8 cellular contexts compared by ENCODE assay signal in genomic region chr1:155125946-155126493, GRCh38. TPM values are rescaled to one million over a fixed set of nuclear protein-coding genes. Genes with fewer than 3 reads are reported as not detected.
DNase-seq lines count a peak whose midpoint lies in the region; ATAC-seq and TF ChIP-seq lines count a peak whose summit lies in the region.

No MANE protein-coding gene starts in this region.

- H3K36me3 Mint-ChIP-seq in activated T-cell treated with anti-CD3 and anti-CD28 coated beads, Interleukin-2, amount 50 U/mL, for 72 hours (ENCODE audit: insufficient read depth in 2 of 2) = no peaks in the 10 kb centered on the region
- peaks cover 11% of the 10 kb centered on the region for H3K36me3 Mint-ChIP-seq in effector memory CD8-positive, alpha-beta T cell (ENCODE audit: insufficient read depth)

- H3K4me1 Mint-ChIP-seq in activated T-cell treated with anti-CD3 and anti-CD28 coated beads, Interleukin-2, amount 50 U/mL, for 72 hours (ENCODE audit: low read depth) = peaks cover 30% of the 10 kb centered on the region
- H3K4me1 Mint-ChIP-seq in effector memory CD8-positive, alpha-beta T cell (ENCODE audit: low read depth in 2 of 2) = peaks cover 23 to 26% of the 10 kb centered on the region in 2 donors

- no peak for ATAC-seq in activated T-cell treated with anti-CD3 and anti-CD28 coated beads, Interleukin-2, amount 50 U/mL, for 72 hours (replicated peaks in 1 of 2)
- ATAC-seq in effector memory CD8-positive, alpha-beta T cell (replicated peaks) = no peak
- peak; percentile 44 to 66 for ATAC-seq in upper lobe of left lung (ENCODE audit: low FRiP score in 2 of 2)
- ATAC-seq in HG03354 (IDR thresholded peaks at IDR 0.05; ENCODE audit: poor library complexity, severe bottlenecking, unreplicated experiment) = no peak
- no peak for ATAC-seq in HG03442 (IDR thresholded peaks at IDR 0.05; ENCODE audit: unreplicated experiment)

- peaks cover 25% of the 10 kb centered on the region for H3K27me3 Mint-ChIP-seq in activated T-cell treated with anti-CD3 and anti-CD28 coated beads, Interleukin-2, amount 50 U/mL, for 72 hours (ENCODE audit: low read depth)
- peaks cover 8 to 72% of the 10 kb centered on the region in 2 donors for H3K27me3 Mint-ChIP-seq in effector memory CD8-positive, alpha-beta T cell

- peak overlapping the region; percentile 13 to 84 for H3K4me3 Mint-ChIP-seq in activated T-cell treated with anti-CD3 and anti-CD28 coated beads, Interleukin-2, amount 50 U/mL, for 72 hours
- H3K4me3 Mint-ChIP-seq in effector memory CD8-positive, alpha-beta T cell = peak overlapping the region; percentile 91 to 92

- 29 to 42% methylated on average over 24 to 48 of the region's 50 CpGs for WGBS in upper lobe of left lung, 2 donors

- DNase-seq in activated T-cell treated with anti-CD3 and anti-CD28 coated beads, Interleukin-2, amount 50 U/mL, for 72 hours = no peak
- DNase-seq in activated T-cell treated with anti-CD3 and anti-CD28 coated beads, Interleukin-2, amount 50 U/mL, for 48 hours = no peak
- DNase-seq in effector memory CD8-positive, alpha-beta T cell = no peak
- DNase-seq in medulla oblongata (ENCODE audit: extremely low spot score) = peak; percentile 79
- peak; percentile 77 to 91 for DNase-seq in upper lobe of left lung
- no peak for DNase-seq in erythroblast (lab: John Stamatoyannopoulos, UW)

- H3K4me3 ChIP-seq in upper lobe of left lung = peak overlapping the region in 3 of 4 donors; percentile 55 to 77 (median 66)

- TF ChIP-seq CTCF in upper lobe of left lung (IDR thresholded peaks at IDR 0.05) = peak in 2 of 6 experiments; percentile 8 to 10

- peaks cover 0 to 5% (median 3%) of the 10 kb centered on the region in 4 donors for H3K27me3 ChIP-seq in upper lobe of left lung

- peaks cover 0 to 2% (median under 1%) of the 10 kb centered on the region in 4 donors for H3K36me3 ChIP-seq in upper lobe of left lung

- H3K9me3 ChIP-seq in upper lobe of left lung = no peaks in the 10 kb centered on the region

- TF ChIP-seq EP300 in upper lobe of left lung (IDR thresholded peaks at IDR 0.05) = peak in 1 of 4 donors; percentile 4

- peaks cover 36 to 67% (median 52%) of the 10 kb centered on the region in 4 donors for H3K4me1 ChIP-seq in upper lobe of left lung

- H3K9me3 Mint-ChIP-seq in activated T-cell treated with anti-CD3 and anti-CD28 coated beads, Interleukin-2, amount 50 U/mL, for 72 hours = no peaks in the 10 kb centered on the region
- H3K9me3 Mint-ChIP-seq in effector memory CD8-positive, alpha-beta T cell = no peaks in the 10 kb centered on the region

- TF ChIP-seq POLR2A in upper lobe of left lung (IDR thresholded peaks at IDR 0.05) = peak in 2 of 4 donors; percentile 4 to 15
- TF ChIP-seq POLR2A in erythroblast (IDR thresholded peaks at IDR 0.05; ENCODE audit: low read length) = no peak

- H3K27ac Mint-ChIP-seq in activated T-cell treated with anti-CD3 and anti-CD28 coated beads, Interleukin-2, amount 50 U/mL, for 72 hours = no peak overlapping the region
- H3K27ac Mint-ChIP-seq in effector memory CD8-positive, alpha-beta T cell = no peak overlapping the region

- H3K27ac ChIP-seq in upper lobe of left lung = peak overlapping the region; percentile 83 to 98 (median 98)

RNA-seq across cellular contexts. Expression of gene EFNA1, which starts 1.7 kb away (rescaled TPM):
- 1 to 10 TPM in 1 of 2 donors, under 1 TPM in 1; 1.00 to 1.4 TPM for total RNA-seq in activated T-cell treated with anti-CD3 and anti-CD28 coated beads, Interleukin-2, amount 50 U/mL, for 72 hours
- total RNA-seq in upper lobe of left lung = 100 to 1,000 TPM; 131 to 226 (median 164) TPM

RNA-seq across cellular contexts. Expression of gene SLC50A1, which starts 9.6 kb away (rescaled TPM):
- 10 to 100 TPM; 65.0 to 66.3 TPM for total RNA-seq in activated T-cell treated with anti-CD3 and anti-CD28 coated beads, Interleukin-2, amount 50 U/mL, for 72 hours
- total RNA-seq in upper lobe of left lung = 10 to 100 TPM; 19.9 to 49.9 (median 42.7) TPM

RNA-seq across cellular contexts. Expression of gene DPM3, which starts 14.3 kb away (rescaled TPM):
- 10 to 100 TPM; 49.4 to 58.9 TPM for total RNA-seq in activated T-cell treated with anti-CD3 and anti-CD28 coated beads, Interleukin-2, amount 50 U/mL, for 72 hours
- 100 to 1,000 TPM in 2 of 6 donors, 10 to 100 TPM in 3, not detected in 1; 25.1 to 112 (median 67.5) TPM for total RNA-seq in upper lobe of left lung

RNA-seq across cellular contexts. Expression of gene KRTCAP2, which starts 47.1 kb away (rescaled TPM):
- total RNA-seq in activated T-cell treated with anti-CD3 and anti-CD28 coated beads, Interleukin-2, amount 50 U/mL, for 72 hours = 100 to 1,000 TPM; 199 to 203 TPM
- 100 to 1,000 TPM in 4 of 6 donors, 10 to 100 TPM in 2; 47.1 to 166 (median 131) TPM for total RNA-seq in upper lobe of left lung

RNA-seq across cellular contexts. Expression of gene EFNA3, which starts 47.4 kb away (rescaled TPM):
- total RNA-seq in activated T-cell treated with anti-CD3 and anti-CD28 coated beads, Interleukin-2, amount 50 U/mL, for 72 hours = 1 to 10 TPM; 4.1 to 4.7 TPM
- 1 to 10 TPM in 4 of 6 donors, under 1 TPM in 2; 0.33 to 2.1 (median 1.4) TPM for total RNA-seq in upper lobe of left lung

Comparison
In these comparisons a context has a peak if more than half of its experiments do, and no peak if none do; other contexts are left out.
1. ATAC-seq: peak in upper lobe of left lung (2 of 2); none in activated T-cell treated with anti-CD3 and anti-CD28 coated beads, Interleukin-2, amount 50 U/mL, for 72 hours (0 of 2), effector memory CD8-positive, alpha-beta T cell (single experiment), HG03354 (single experiment) and HG03442 (single experiment).
2. DNase-seq: peak in medulla oblongata (single experiment) and upper lobe of left lung (2 of 2); none in activated T-cell treated with anti-CD3 and anti-CD28 coated beads, Interleukin-2, amount 50 U/mL, for 72 hours (0 of 2), activated T-cell treated with anti-CD3 and anti-CD28 coated beads, Interleukin-2, amount 50 U/mL, for 48 hours (0 of 2), effector memory CD8-positive, alpha-beta T cell (0 of 3) and erythroblast (0 of 2).
3. RNA of gene EFNA1, which starts 1.7 kb away (total RNA-seq): 131 to 226 TPM in upper lobe of left lung; 1.00 to 1.4 TPM in activated T-cell treated with anti-CD3 and anti-CD28 coated beads, Interleukin-2, amount 50 U/mL, for 72 hours; every median in the first group is over 10 times any median in the second.